ENCODE assay signal across 8 cellular contexts in the genomic region with DNA sequence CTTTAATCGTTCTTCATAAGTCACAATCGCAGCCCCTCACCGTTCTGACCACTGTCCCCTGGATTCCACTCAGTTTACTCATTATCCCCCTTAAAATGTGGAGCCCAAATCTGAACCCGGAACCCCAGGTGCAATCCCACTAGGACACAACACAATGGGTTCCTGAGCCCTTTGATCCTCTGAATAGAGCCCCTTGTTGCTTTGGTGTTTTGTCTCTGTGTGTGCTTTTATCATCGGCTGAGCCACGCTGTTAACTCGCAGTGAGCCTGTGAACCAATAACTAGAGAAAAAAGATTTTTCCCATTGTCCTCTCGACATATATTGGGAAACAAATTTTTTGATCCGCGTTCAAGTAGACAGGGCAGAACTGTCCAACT. TPM values are rescaled to one million over a fixed set of nuclear protein-coding genes. Genes with fewer than 3 reads are reported as not detected.
A peak's percentile ranks its signal among the peaks of the same experiment; 100 is the strongest.
DNase-seq lines count a peak whose midpoint lies in the region; ATAC-seq and TF ChIP-seq lines count a peak whose summit lies in the region.

No MANE protein-coding gene starts in this region.

- no peaks in the 10 kb centered on the region for H3K9me2 ChIP-seq in SK-N-SH

- no peak for TF ChIP-seq RAD21 in SK-N-SH (IDR thresholded peaks at IDR 0.05; ENCODE audit: low read length)

- no peaks in the 10 kb centered on the region for H3F3A ChIP-seq in SK-N-SH (replicated peaks; ENCODE audit: insufficient read depth)

- H3K36me3 ChIP-seq in SK-N-SH (replicated peaks in 1 of 2; ENCODE audit: control insufficient read depth in 1 of 2, insufficient read depth in 2 of 2, low read length in 1 of 2) = peaks cover 0 to 2% of the 10 kb centered on the region in 2 experiments

- H3K36me3 Mint-ChIP-seq in activated CD8-positive, alpha-beta T cell treated with anti-CD3 and anti-CD28 coated beads, Interleukin-2, amount 10 ng/mL, durations not matched to agents 7 days and 5 days (ENCODE audit: low read depth) = no peaks in the 10 kb centered on the region
- H3K36me3 Mint-ChIP-seq in immature natural killer cell = no peaks in the 10 kb centered on the region

- H3K4me3 Mint-ChIP-seq in activated CD8-positive, alpha-beta T cell treated with anti-CD3 and anti-CD28 coated beads, Interleukin-2, amount 10 ng/mL, durations not matched to agents 7 days and 5 days = peak overlapping the region; percentile 81
- H3K4me3 Mint-ChIP-seq in immature natural killer cell = peak overlapping the region; percentile 85 to 90 (median 87)

- peak overlapping the region in 1 of 2 experiments; percentile 71; a peak in 3 of 4 replicates for H3K27ac ChIP-seq in SK-N-SH (ENCODE audit: low read depth in 2 of 2, low read length in 1 of 2)
- peak overlapping the region; percentile 37 for H3K27ac ChIP-seq in substantia nigra (ENCODE audit: low read depth, low read length, poor library complexity, severe bottlenecking)

- peak overlapping the region; percentile 65 to 79 for H3K4me3 ChIP-seq in SK-N-SH (ENCODE audit: low read depth in 2 of 2, low read length in 1 of 2)

- H3K79me2 ChIP-seq in SK-N-SH (ENCODE audit: insufficient read depth) = peaks cover 38% of the 10 kb centered on the region

- H3K27ac Mint-ChIP-seq in activated CD8-positive, alpha-beta T cell treated with anti-CD3 and anti-CD28 coated beads, Interleukin-2, amount 10 ng/mL, durations not matched to agents 7 days and 5 days = peak overlapping the region; percentile 88
- peak overlapping the region; percentile 77 to 93 (median 86) for H3K27ac Mint-ChIP-seq in immature natural killer cell

- TF ChIP-seq CTCF in SK-N-SH (IDR thresholded peaks at IDR 0.05) = no peak

- no peak for DNase-seq in SK-N-SH
- DNase-seq in activated CD8-positive, alpha-beta T cell treated with anti-CD3 and anti-CD28 coated beads, Interleukin-2, amount 10 ng/mL, durations not matched to agents 7 days and 5 days = no peak
- no peak for DNase-seq in immature natural killer cell
- DNase-seq in substantia nigra (lab: John Stamatoyannopoulos, UW) = no peak
- DNase-seq in NCI-H2081 treated with DMSO at 0.1 percent for 48 hours (lab: John Stamatoyannopoulos, UW) = no peak
- DNase-seq in inferior parietal cortex (ENCODE audit: extremely low spot score) = no peak
- DNase-seq in SK-N-DZ (ENCODE audit: low spot score) = no peak

- no peaks in the 10 kb centered on the region for H3K9me3 Mint-ChIP-seq in activated CD8-positive, alpha-beta T cell treated with anti-CD3 and anti-CD28 coated beads, Interleukin-2, amount 10 ng/mL, durations not matched to agents 7 days and 5 days (ENCODE audit: insufficient read depth)
- H3K9me3 Mint-ChIP-seq in immature natural killer cell = no peaks in the 10 kb centered on the region

- H3K4me1 ChIP-seq in SK-N-SH (ENCODE audit: control insufficient read depth in 1 of 2, insufficient read depth in 2 of 2, low read depth in 1 of 2, low read length in 1 of 2) = peaks cover 0 to 10% of the 10 kb centered on the region in 2 experiments; a peak in 1 of 4 replicates

- POLR2A ChIA-PET in SK-N-SH (lab: Yijun Ruan, JAX) = no interaction called here
- POLR2A ChIA-PET in activated CD8-positive, alpha-beta T cell treated with anti-CD3 and anti-CD28 coated beads, Interleukin-2, amount 10 ng/mL, durations not matched to agents 7 days and 5 days (lab: Charles Lee) = no interaction called here

- H4K20me1 ChIP-seq in SK-N-SH (ENCODE audit: insufficient read depth) = 0 out of 2 replicates have a peak, but pooled peaks cover 9% of the 10 kb centered on the region

- no peak for ATAC-seq in SK-N-SH treated with all-trans-retinoic acid at 6 μM for 48 hours
- ATAC-seq in activated CD8-positive, alpha-beta T cell treated with anti-CD3 and anti-CD28 coated beads, Interleukin-2, amount 10 ng/mL, durations not matched to agents 7 days and 5 days = no peak

- no peaks in the 10 kb centered on the region; the same call in 1 of the 2 replicates for H3K27me3 ChIP-seq in SK-N-SH (ENCODE audit: insufficient read depth)

- no peak for TF ChIP-seq EP300 in SK-N-SH (IDR thresholded peaks at IDR 0.05; ENCODE audit: borderline replicate concordance in 1 of 2, low read depth in 1 of 2, low read length in 1 of 2)

- peak overlapping the region; percentile 57 for H3K4me2 ChIP-seq in SK-N-SH

- H3K9ac ChIP-seq in SK-N-SH = peak overlapping the region; percentile 8; the same call in 1 of the 2 replicates

- H3K4me1 Mint-ChIP-seq in activated CD8-positive, alpha-beta T cell treated with anti-CD3 and anti-CD28 coated beads, Interleukin-2, amount 10 ng/mL, durations not matched to agents 7 days and 5 days (ENCODE audit: low read depth) = peaks cover 10% of the 10 kb centered on the region
- H3K4me1 Mint-ChIP-seq in immature natural killer cell = peaks cover 9 to 11% of the 10 kb centered on the region in 2 donors

- CTCF ChIA-PET in SK-N-SH (lab: Yijun Ruan, JAX) = interaction anchor here (0.9 kb wide), 1 partner anchor 41 kb away, joined by 3 read pairs; no protein-coding TSS in a partner anchor
- CTCF ChIA-PET in activated CD8-positive, alpha-beta T cell treated with anti-CD3 and anti-CD28 coated beads, Interleukin-2, amount 10 ng/mL, durations not matched to agents 7 days and 5 days (lab: Charles Lee) = no interaction called here

- H3K27me3 Mint-ChIP-seq in activated CD8-positive, alpha-beta T cell treated with anti-CD3 and anti-CD28 coated beads, Interleukin-2, amount 10 ng/mL, durations not matched to agents 7 days and 5 days (ENCODE audit: low read depth) = no peaks in the 10 kb centered on the region
- H3K27me3 Mint-ChIP-seq in immature natural killer cell (ENCODE audit: low read depth in 3 of 3) = peaks cover 3% of the 10 kb centered on the region in 3 donors

- H2AFZ ChIP-seq in SK-N-SH (ENCODE audit: low read depth) = peak overlapping the region; percentile 86

- WGBS in SK-N-SH (ENCODE audit: low lambda C conversion rate) = 29% methylated on average over 10 of the region's 10 CpGs

- no peaks in the 10 kb centered on the region for H3K9me3 ChIP-seq in SK-N-SH

TF ChIP-seq in SK-N-SH, 30 proteins besides CTCF, POLR2A, EP300 and RAD21:
- no peak for TF ChIP-seq JUND (IDR thresholded peaks at IDR 0.05)
- no peak for TF ChIP-seq ELF1 (IDR thresholded peaks at IDR 0.05)
- TF ChIP-seq GATA2 (CRISPR knock-in tag; IDR thresholded peaks at IDR 0.05) = no peak
- no peak for TF ChIP-seq MEF2A (IDR thresholded peaks at IDR 0.05; ENCODE audit: borderline replicate concordance, low read depth)
- TF ChIP-seq YY1 (IDR thresholded peaks at IDR 0.05; ENCODE audit: low read depth) = no peak
- no peak for TF ChIP-seq MXI1 (IDR thresholded peaks at IDR 0.05; ENCODE audit: low read depth, low read length)
- TF ChIP-seq NFIC (IDR thresholded peaks at IDR 0.05; ENCODE audit: borderline replicate concordance) = no peak
- no peak for TF ChIP-seq EZH2phosphoT487 (IDR thresholded peaks at IDR 0.05; ENCODE audit: borderline replicate concordance, low read depth)
- no peak for TF ChIP-seq RCOR1 (IDR thresholded peaks at IDR 0.05; ENCODE audit: low read length)
- no peak for TF ChIP-seq SMC3 (IDR thresholded peaks at IDR 0.05; ENCODE audit: low read depth, low read length)
- TF ChIP-seq NRF1 (IDR thresholded peaks at IDR 0.05; ENCODE audit: low read depth, low read length) = no peak

TF ChIP-seq in SK-N-SH treated with all-trans-retinoic acid at 6 μM for 48 hours, 23 proteins besides CTCF, POLR2A, EP300 and RAD21 (continues in another document):
- TF ChIP-seq BACH2 (CRISPR knock-in tag; IDR thresholded peaks at IDR 0.05; ENCODE audit: borderline replicate concordance) (no peak), CSDC2 (CRISPR knock-in tag; IDR thresholded peaks at IDR 0.05) (no peak), OSR1 (CRISPR knock-in tag; IDR thresholded peaks at IDR 0.05) (no peak), RARB (CRISPR knock-in tag; IDR thresholded peaks at IDR 0.05) (no peak)
- TF ChIP-seq, protein P1, sequence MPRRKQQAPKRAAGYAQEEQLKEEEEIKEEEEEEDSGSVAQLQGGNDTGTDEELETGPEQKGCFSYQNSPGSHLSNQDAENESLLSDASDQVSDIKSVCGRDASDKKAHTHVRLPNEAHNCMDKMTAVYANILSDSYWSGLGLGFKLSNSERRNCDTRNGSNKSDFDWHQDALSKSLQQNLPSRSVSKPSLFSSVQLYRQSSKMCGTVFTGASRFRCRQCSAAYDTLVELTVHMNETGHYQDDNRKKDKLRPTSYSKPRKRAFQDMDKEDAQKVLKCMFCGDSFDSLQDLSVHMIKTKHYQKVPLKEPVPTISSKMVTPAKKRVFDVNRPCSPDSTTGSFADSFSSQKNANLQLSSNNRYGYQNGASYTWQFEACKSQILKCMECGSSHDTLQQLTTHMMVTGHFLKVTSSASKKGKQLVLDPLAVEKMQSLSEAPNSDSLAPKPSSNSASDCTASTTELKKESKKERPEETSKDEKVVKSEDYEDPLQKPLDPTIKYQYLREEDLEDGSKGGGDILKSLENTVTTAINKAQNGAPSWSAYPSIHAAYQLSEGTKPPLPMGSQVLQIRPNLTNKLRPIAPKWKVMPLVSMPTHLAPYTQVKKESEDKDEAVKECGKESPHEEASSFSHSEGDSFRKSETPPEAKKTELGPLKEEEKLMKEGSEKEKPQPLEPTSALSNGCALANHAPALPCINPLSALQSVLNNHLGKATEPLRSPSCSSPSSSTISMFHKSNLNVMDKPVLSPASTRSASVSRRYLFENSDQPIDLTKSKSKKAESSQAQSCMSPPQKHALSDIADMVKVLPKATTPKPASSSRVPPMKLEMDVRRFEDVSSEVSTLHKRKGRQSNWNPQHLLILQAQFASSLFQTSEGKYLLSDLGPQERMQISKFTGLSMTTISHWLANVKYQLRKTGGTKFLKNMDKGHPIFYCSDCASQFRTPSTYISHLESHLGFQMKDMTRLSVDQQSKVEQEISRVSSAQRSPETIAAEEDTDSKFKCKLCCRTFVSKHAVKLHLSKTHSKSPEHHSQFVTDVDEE (CRISPR knock-in tag; IDR thresholded peaks at IDR 0.05) = no peak

RNA-seq across cellular contexts. Expression of a gene that starts 0.7 kb away (rescaled TPM):
- 121 and 128 TPM in 2 replicates for polyA plus RNA-seq in SK-N-SH (2012; rRNA removed)
- 135 and 192 TPM in 2 replicates for polyA plus RNA-seq in SK-N-SH (2012; cell fraction: cytosol; rRNA removed)
- polyA plus RNA-seq in SK-N-SH (2012; cell fraction: nucleus; rRNA removed) = 121 and 153 TPM in 2 replicates
- 100 to 1,000 TPM; 154 to 160 TPM for total RNA-seq in activated CD8-positive, alpha-beta T cell treated with anti-CD3 and anti-CD28 coated beads, Interleukin-2, amount 10 ng/mL, durations not matched to agents 7 days and 5 days
- 100 to 1,000 TPM in 2 of 3 donors, 10 to 100 TPM in 1; 66.6 to 117 (median 102) TPM for polyA plus RNA-seq in immature natural killer cell
- polyA plus RNA-seq in SK-N-DZ (2014; cell fraction: cytosol; rRNA removed) = 182 and 234 TPM in 2 replicates
- polyA plus RNA-seq in SK-N-DZ (2014; cell fraction: nucleus; rRNA removed) = 159 and 170 TPM in 2 replicates
